In the genomic region with DNA sequence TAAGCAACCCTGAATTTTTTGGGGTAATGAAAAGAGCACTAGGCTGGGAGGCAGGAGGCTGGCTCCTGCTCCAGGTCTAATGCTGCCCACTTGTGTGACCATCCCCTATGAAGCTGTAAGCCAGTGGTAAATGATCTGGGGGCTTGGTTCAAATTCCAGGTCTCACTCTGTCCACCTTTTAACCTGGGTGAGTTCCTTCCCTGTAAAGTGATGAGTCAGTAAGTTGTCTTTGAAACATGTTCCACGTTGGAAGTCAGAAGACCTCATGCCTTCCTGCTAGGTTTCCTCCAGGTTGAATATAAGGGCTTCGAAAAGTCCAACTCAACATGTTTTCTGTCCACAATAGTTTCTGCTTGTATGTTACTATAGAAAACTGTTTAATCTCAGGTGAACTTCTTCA, we compare ENCODE assay signal across 37 cellular contexts.
"Had no signal": no experiment of that assay in that cellular context is flagged by ENCODE, and none has a peak within 500 bp of the region (broad histone marks: within the 10 kb centered on the region; RNA-seq: fewer than 3 reads in every experiment).

No MANE protein-coding gene starts in this region.

- H3K27me3 Mint-ChIP-seq: activated B cell treated with CpG ODN at 0.5 μM for 24 hours; activated CD4-positive, alpha-beta memory T cell treated with anti-CD3 and anti-CD28 coated beads, Interleukin-2, amount 10 ng/mL, durations not matched to agents 7 days and 5 days; activated CD8-positive, alpha-beta memory T cell treated with anti-CD3 and anti-CD28 coated beads, Interleukin-2, amount 10 ng/mL, durations not matched to agents 7 days and 5 days; activated naive CD4-positive, alpha-beta T cell treated with anti-CD3 and anti-CD28 coated beads, Interleukin-2, amount 10 ng/mL, durations not matched to agents 7 days and 5 days had no signal

- H3K9me3 Mint-ChIP-seq: activated B cell treated with CpG ODN at 0.5 μM for 24 hours; activated CD4-positive, alpha-beta memory T cell treated with anti-CD3 and anti-CD28 coated beads, Interleukin-2, amount 10 ng/mL, durations not matched to agents 7 days and 5 days; activated naive CD4-positive, alpha-beta T cell treated with anti-CD3 and anti-CD28 coated beads, Interleukin-2, amount 10 ng/mL, durations not matched to agents 7 days and 5 days; activated naive CD4-positive, alpha-beta T cell treated with anti-CD3 and anti-CD28 coated beads, Interleukin-2, amount 50 U/mL, for 24 hours; activated naive CD8-positive, alpha-beta T cell treated with anti-CD3 and anti-CD28 coated beads, Interleukin-2, amount 10 ng/mL, durations not matched to agents 7 days and 5 days; activated naive CD8-positive, alpha-beta T cell treated with anti-CD3 and anti-CD28 coated beads, Interleukin-2, amount 50 U/mL, for 24 hours; activated T-cell treated with anti-CD3 and anti-CD28 coated beads, Interleukin-2, amount 50 U/mL, for 24 hours; activated T-helper 2 cell treated with anti-CD3 and anti-CD28 coated beads, Interferon-gamma antibody, Interleukin-2, Interleukin-4, amounts not matched to agents 10 μg/mL and 5 μg/mL and 100 μg/mL, durations not matched to agents 14 hours and 24 hours and 36 hours; T-helper 1 cell treated with Interleukin-12 subunit alpha and Interleukin-12 subunit beta and Interleukin-4 antibody, amounts not matched to agents 30 μg/mL and 1 μg/mL, for 36 hours; T-helper 2 cell treated with Interferon-gamma antibody and Interleukin-4, amounts not matched to agents 5 μg/mL and 100 μg/mL, for 36 hours had no signal

- H3K4me1 ChIP-seq: ascending aorta had no signal

- H3K4me3 ChIP-seq: ascending aorta, cardiac muscle cell had no signal

- H3K27ac ChIP-seq: ascending aorta, cardiac muscle cell, VCaP had no signal

- H3K4me3 Mint-ChIP-seq: activated B cell treated with CpG ODN at 0.5 μM for 24 hours; activated CD4-positive, alpha-beta memory T cell treated with anti-CD3 and anti-CD28 coated beads, Interleukin-2, amount 10 ng/mL, durations not matched to agents 7 days and 5 days; activated CD4-positive, alpha-beta T cell treated with anti-CD3 and anti-CD28 coated beads for 36 hours; activated CD8-positive, alpha-beta memory T cell treated with anti-CD3 and anti-CD28 coated beads, Interleukin-2, amount 10 ng/mL, durations not matched to agents 7 days and 5 days; activated CD8-positive, alpha-beta T cell treated with anti-CD3 and anti-CD28 coated beads, Interleukin-2, amount 10 ng/mL, durations not matched to agents 7 days and 5 days; activated naive CD4-positive, alpha-beta T cell treated with anti-CD3 and anti-CD28 coated beads, Interleukin-2, amount 10 ng/mL, durations not matched to agents 7 days and 5 days; activated naive CD4-positive, alpha-beta T cell treated with anti-CD3 and anti-CD28 coated beads, Interleukin-2, amount 50 U/mL, for 24 hours; activated naive CD8-positive, alpha-beta T cell; activated naive CD8-positive, alpha-beta T cell treated with anti-CD3 and anti-CD28 coated beads, Interleukin-2, amount 10 ng/mL, durations not matched to agents 7 days and 5 days; activated naive CD8-positive, alpha-beta T cell treated with anti-CD3 and anti-CD28 coated beads, Interleukin-2, amount 50 U/mL, for 24 hours; activated T-cell treated with anti-CD3 and anti-CD28 coated beads, Interleukin-2, amount 50 U/mL, for 24 hours; brain; central memory CD8-positive, alpha-beta T cell; T-helper 1 cell treated with Interleukin-12 subunit alpha and Interleukin-12 subunit beta and Interleukin-4 antibody, amounts not matched to agents 30 μg/mL and 1 μg/mL, for 36 hours; T-helper 2 cell treated with Interferon-gamma antibody and Interleukin-4, amounts not matched to agents 5 μg/mL and 100 μg/mL, for 36 hours had no signal

- FAIRE-seq: bronchial epithelial cell, TTC549 had no signal

- H3K36me3 Mint-ChIP-seq: activated CD8-positive, alpha-beta memory T cell treated with anti-CD3 and anti-CD28 coated beads, Interleukin-2, amount 10 ng/mL, durations not matched to agents 7 days and 5 days; activated naive CD4-positive, alpha-beta T cell treated with anti-CD3 and anti-CD28 coated beads, Interleukin-2, amount 10 ng/mL, durations not matched to agents 7 days and 5 days; activated naive CD4-positive, alpha-beta T cell treated with anti-CD3 and anti-CD28 coated beads, Interleukin-2, amount 50 U/mL, for 24 hours; activated naive CD8-positive, alpha-beta T cell; activated naive CD8-positive, alpha-beta T cell treated with anti-CD3 and anti-CD28 coated beads, Interleukin-2, amount 10 ng/mL, durations not matched to agents 7 days and 5 days; brain had no signal

- ATAC-seq: activated CD4-positive, alpha-beta T cell treated with anti-CD3 and anti-CD28 coated beads for 36 hours; activated CD8-positive, alpha-beta memory T cell treated with anti-CD3 and anti-CD28 coated beads, Interleukin-2, amount 10 ng/mL, durations not matched to agents 7 days and 5 days; activated CD8-positive, alpha-beta T cell treated with anti-CD3 and anti-CD28 coated beads, Interleukin-2, amount 10 ng/mL, durations not matched to agents 7 days and 5 days; activated naive CD8-positive, alpha-beta T cell treated with anti-CD3 and anti-CD28 coated beads, Interleukin-2, amount 50 U/mL, for 24 hours had no signal

- H3K4me1 Mint-ChIP-seq: activated B cell treated with CpG ODN at 0.5 μM for 24 hours; activated CD4-positive, alpha-beta memory T cell treated with anti-CD3 and anti-CD28 coated beads, Interleukin-2, amount 10 ng/mL, durations not matched to agents 7 days and 5 days; activated CD4-positive, alpha-beta T cell treated with anti-CD3 and anti-CD28 coated beads for 36 hours; activated CD8-positive, alpha-beta memory T cell treated with anti-CD3 and anti-CD28 coated beads, Interleukin-2, amount 10 ng/mL, durations not matched to agents 7 days and 5 days; activated naive CD4-positive, alpha-beta T cell treated with anti-CD3 and anti-CD28 coated beads, Interleukin-2, amount 10 ng/mL, durations not matched to agents 7 days and 5 days; activated naive CD4-positive, alpha-beta T cell treated with anti-CD3 and anti-CD28 coated beads, Interleukin-2, amount 50 U/mL, for 24 hours; activated naive CD8-positive, alpha-beta T cell treated with anti-CD3 and anti-CD28 coated beads, Interleukin-2, amount 10 ng/mL, durations not matched to agents 7 days and 5 days; activated naive CD8-positive, alpha-beta T cell treated with anti-CD3 and anti-CD28 coated beads, Interleukin-2, amount 50 U/mL, for 24 hours; brain; central memory CD8-positive, alpha-beta T cell had no signal

- H3K9me3 ChIP-seq: ascending aorta had no signal

- H3K27ac Mint-ChIP-seq: activated B cell treated with CpG ODN at 0.5 μM for 24 hours; activated CD4-positive, alpha-beta memory T cell treated with anti-CD3 and anti-CD28 coated beads, Interleukin-2, amount 10 ng/mL, durations not matched to agents 7 days and 5 days; activated CD4-positive, alpha-beta T cell treated with anti-CD3 and anti-CD28 coated beads for 36 hours; activated CD8-positive, alpha-beta memory T cell treated with anti-CD3 and anti-CD28 coated beads, Interleukin-2, amount 10 ng/mL, durations not matched to agents 7 days and 5 days; activated CD8-positive, alpha-beta T cell treated with anti-CD3 and anti-CD28 coated beads, Interleukin-2, amount 10 ng/mL, durations not matched to agents 7 days and 5 days; activated naive CD4-positive, alpha-beta T cell treated with anti-CD3 and anti-CD28 coated beads, Interleukin-2, amount 10 ng/mL, durations not matched to agents 7 days and 5 days; activated naive CD4-positive, alpha-beta T cell treated with anti-CD3 and anti-CD28 coated beads, Interleukin-2, amount 50 U/mL, for 24 hours; activated naive CD8-positive, alpha-beta T cell; activated naive CD8-positive, alpha-beta T cell treated with anti-CD3 and anti-CD28 coated beads, Interleukin-2, amount 10 ng/mL, durations not matched to agents 7 days and 5 days; activated naive CD8-positive, alpha-beta T cell treated with anti-CD3 and anti-CD28 coated beads, Interleukin-2, amount 50 U/mL, for 24 hours; activated T-cell treated with anti-CD3 and anti-CD28 coated beads, Interleukin-2, amount 50 U/mL, for 24 hours; activated T-helper 2 cell treated with anti-CD3 and anti-CD28 coated beads, Interferon-gamma antibody, Interleukin-2, Interleukin-4, amounts not matched to agents 10 μg/mL and 5 μg/mL and 100 μg/mL, durations not matched to agents 14 hours and 24 hours and 36 hours; brain; T-helper 1 cell treated with Interleukin-12 subunit alpha and Interleukin-12 subunit beta and Interleukin-4 antibody, amounts not matched to agents 30 μg/mL and 1 μg/mL, for 36 hours; T-helper 2 cell treated with Interferon-gamma antibody and Interleukin-4, amounts not matched to agents 5 μg/mL and 100 μg/mL, for 36 hours had no signal

- H3K27me3 ChIP-seq: ascending aorta, cardiac muscle cell had no signal

- H3K36me3 ChIP-seq: ascending aorta, cardiac muscle cell had no signal

- DNase-seq: activated B cell treated with CpG ODN at 0.5 μM for 24 hours; activated CD4-positive, alpha-beta memory T cell treated with anti-CD3 and anti-CD28 coated beads, Interleukin-2, amount 10 ng/mL, durations not matched to agents 7 days and 5 days; activated CD4-positive, alpha-beta T cell treated with anti-CD3 and anti-CD28 coated beads for 1 hour; activated CD4-positive, alpha-beta T cell treated with anti-CD3 and anti-CD28 coated beads for 36 hours; activated CD4-positive, alpha-beta T cell treated with anti-CD3 and anti-CD28 coated beads for 48 hours; activated CD4-positive, alpha-beta T cell treated with anti-CD3 and anti-CD28 coated beads, Interleukin-2, amount 50 U/mL, for 48 hours; activated CD8-positive, alpha-beta memory T cell treated with anti-CD3 and anti-CD28 coated beads for 24 hours; activated CD8-positive, alpha-beta memory T cell treated with anti-CD3 and anti-CD28 coated beads, Interleukin-2, amount 10 ng/mL, durations not matched to agents 7 days and 5 days; activated CD8-positive, alpha-beta memory T cell treated with anti-CD3 and anti-CD28 coated beads, Interleukin-2, amount 50 U/mL, for 48 hours; activated CD8-positive, alpha-beta T cell treated with anti-CD3 and anti-CD28 coated beads, Interleukin-2, amount 10 ng/mL, durations not matched to agents 7 days and 5 days; activated effector memory CD4-positive, alpha-beta T cell treated with Interleukin-2 at 50 U/mL for 16 hours; activated gamma-delta T cell; activated naive CD4-positive, alpha-beta T cell treated with anti-CD3 and anti-CD28 coated beads, Interleukin-2, amount 10 ng/mL, durations not matched to agents 7 days and 5 days; activated naive CD4-positive, alpha-beta T cell treated with Interleukin-2 at 50 U/mL for 16 hours; activated naive CD8-positive, alpha-beta T cell treated with anti-CD3 and anti-CD28 coated beads, Interleukin-2, amount 10 ng/mL, durations not matched to agents 7 days and 5 days; activated naive CD8-positive, alpha-beta T cell treated with anti-CD3 and anti-CD28 coated beads, Interleukin-2, amount 50 U/mL, for 24 hours; activated T-cell treated with anti-CD3 and anti-CD28 coated beads, Interleukin-2, amount 50 U/mL, for 24 hours; activated T-cell treated with anti-CD3 and anti-CD28 coated beads, Interleukin-2, amount 50 U/mL, for 48 hours; amygdala; anterior cingulate cortex; caudate nucleus; cerebellar nuclear complex; T-helper 1 cell; T-helper 2 cell; T-helper 9 cell had no signal
